Comparison of ENCODE assay signal across 18 cellular contexts in genomic region chr13:35964764-35965163, GRCh38.
DNase-seq lines count a peak whose midpoint lies in the region; ATAC-seq and TF ChIP-seq lines count a peak whose summit lies in the region.
"Had no signal": no experiment of that assay in that cellular context is flagged by ENCODE, and none has a peak within 500 bp of the region (broad histone marks: within the 10 kb centered on the region; RNA-seq: fewer than 3 reads in every experiment).

No MANE protein-coding gene starts in this region.

- no peak overlapping the region for H3K4me2 ChIP-seq in hepatocyte

- H3K4me3 ChIP-seq in breast epithelium = no peak overlapping the region
- no peak overlapping the region for H3K4me3 ChIP-seq in hepatocyte
- H3K4me3 ChIP-seq in skeletal muscle cell (ENCODE audit: low read depth, low read length) = no peak overlapping the region
- H3K4me3 ChIP-seq: SJCRH30, stomach had no signal

- H3K27ac ChIP-seq in breast epithelium (peak overlapping the region; percentile 45 to 82), hepatocyte (peak overlapping the region; percentile 33)
- H3K27ac ChIP-seq: SJCRH30 had no signal

- no peaks in the 10 kb centered on the region for H3K4me1 ChIP-seq in breast epithelium
- no peaks in the 10 kb centered on the region for H3K4me1 ChIP-seq in hepatocyte (ENCODE audit: insufficient read depth)

- peak; percentile 17 for DNase-seq in LHCN-M2 (ENCODE audit: low read depth)
- DNase-seq in breast epithelium (ENCODE audit: low spot score in 2 of 2) = no peak
- DNase-seq in hepatocyte (ENCODE audit: low spot score) = peak; percentile 41
- peak; percentile 83 for DNase-seq in skeletal muscle cell (ENCODE audit: low read depth)
- DNase-seq in T1000 (lab: John Stamatoyannopoulos, UW) = no peak
- DNase-seq in NCI-H1048 (lab: John Stamatoyannopoulos, UW) = no peak
- DNase-seq: aorta; CD4-positive, CD25-positive, alpha-beta regulatory T cell; DMS79 treated with DMSO at 0.1 percent for 48 hours; effector memory CD4-positive, alpha-beta T cell; H7; islet precursor cell; NCI-H2171 treated with DMSO at 0.1 percent for 48 hours; stimulated activated CD4-positive, alpha-beta T cell treated with anti-CD3 and anti-CD28 coated beads, Interleukin-12 subunit alpha, Interleukin-12 subunit beta, amount 100 ng/mL, for 4 hours; stomach had no signal

- no peak for ATAC-seq in GM18517 (IDR thresholded peaks at IDR 0.05; ENCODE audit: unreplicated experiment)
- no peak for ATAC-seq in GM19328 (IDR thresholded peaks at IDR 0.05; ENCODE audit: unreplicated experiment)

- H3K79me2 ChIP-seq in hepatocyte = no peaks in the 10 kb centered on the region

- 43% methylated on average over 5 of the region's 5 CpGs for WGBS in hepatocyte (ENCODE audit: low lambda C conversion rate, missing lambda C conversion rate)

- no peaks in the 10 kb centered on the region for H3K27me3 ChIP-seq in breast epithelium
- no peaks in the 10 kb centered on the region for H3K27me3 ChIP-seq in hepatocyte
- H3K27me3 ChIP-seq: SJCRH30, stomach had no signal

- H3K36me3 ChIP-seq in breast epithelium (no peaks in the 10 kb centered on the region), hepatocyte (replicated peaks; ENCODE audit: insufficient read depth, low read depth) (no peaks in the 10 kb centered on the region)
- H3K36me3 ChIP-seq: SJCRH30, stomach had no signal

- H3K9me2 ChIP-seq in hepatocyte (replicated peaks; ENCODE audit: insufficient read depth) = no peaks in the 10 kb centered on the region

- TF ChIP-seq POLR2A in breast epithelium (IDR thresholded peaks at IDR 0.05) = no peak

- TF ChIP-seq CTCF in breast epithelium (IDR thresholded peaks at IDR 0.05) (no peak), hepatocyte (IDR thresholded peaks at IDR 0.05; ENCODE audit: poor library complexity) (no peak)

- H3K9me3 ChIP-seq in breast epithelium = peaks cover 0 to 7% of the 10 kb centered on the region in 2 donors
- no peaks in the 10 kb centered on the region for H3K9me3 ChIP-seq in hepatocyte (ENCODE audit: low read depth)
- H3K9me3 ChIP-seq: SJCRH30 had no signal

- intact Hi-C loops in breast epithelium (cut with DNase I; ENCODE audit: low total_unique reads) = no loop called here

- no peaks in the 10 kb centered on the region for H4K20me1 ChIP-seq in hepatocyte (ENCODE audit: insufficient read depth, poor library complexity, severe bottlenecking)

- H2AFZ ChIP-seq in hepatocyte = no peak overlapping the region

Comparison
In these comparisons a context has a peak if more than half of its experiments do, and no peak if none do; other contexts are left out.
1. DNase-seq: peak in LHCN-M2 (single experiment), hepatocyte (single experiment) and skeletal muscle cell (single experiment); none in breast epithelium (0 of 2), T1000 (single experiment) and NCI-H1048 (single experiment).